ENCODE assay signal across 20 cellular contexts in genomic region chr13:27110056-27110746, GRCh38.
"Had no signal": no experiment of that assay in that cellular context is flagged by ENCODE, and none has a peak within 500 bp of the region (broad histone marks: within the 10 kb centered on the region; RNA-seq: fewer than 3 reads in every experiment).

No MANE protein-coding gene starts in this region.

- H3K27me3 ChIP-seq: body of pancreas, esophagus muscularis mucosa, hepatocyte, left lung, pancreas, sigmoid colon, stomach, upper lobe of right lung had no signal

- H3K27ac ChIP-seq: body of pancreas, coronary artery, esophagus muscularis mucosa, hepatocyte, left lung, pancreas, sigmoid colon, stomach, thoracic aorta, upper lobe of right lung had no signal

- ATAC-seq: activated CD4-positive, alpha-beta T cell treated with anti-CD3 and anti-CD28 coated beads for 36 hours; activated naive CD4-positive, alpha-beta T cell treated with anti-CD3 and anti-CD28 coated beads, Interleukin-2, amount 50 U/mL, for 72 hours; activated T-cell treated with anti-CD3 and anti-CD28 coated beads, Interleukin-2, amount 50 U/mL, for 4 hours; body of pancreas; left lung; mucosa of descending colon; naive thymus-derived CD8-positive, alpha-beta T cell; upper lobe of right lung had no signal

- H3K4me2 ChIP-seq: hepatocyte had no signal

- H3K4me1 ChIP-seq: body of pancreas, left lung, pancreas, upper lobe of right lung had no signal

- DNase-seq: activated CD4-positive, alpha-beta memory T cell treated with anti-CD3 and anti-CD28 coated beads for 36 hours; activated CD4-positive, alpha-beta T cell treated with anti-CD3 and anti-CD28 coated beads for 36 hours; activated effector memory CD4-positive, alpha-beta T cell treated with anti-CD3 and anti-CD28 coated beads, Interleukin-2, amount 50 U/mL, for 16 hours; activated T-cell treated with anti-CD3 and anti-CD28 coated beads, Interleukin-2, amount 50 U/mL, for 4 hours; amygdala; body of pancreas; left lung; mucosa of descending colon; naive thymus-derived CD8-positive, alpha-beta T cell; pancreas; sigmoid colon; stimulated activated CD4-positive, alpha-beta T cell treated with anti-CD3 and anti-CD28 coated beads, Interleukin-2, amount 100 ng/mL, for 24 hours; stomach; upper lobe of right lung had no signal

- H3K27ac Mint-ChIP-seq: activated CD4-positive, alpha-beta memory T cell treated with anti-CD3 and anti-CD28 coated beads for 36 hours; activated CD4-positive, alpha-beta T cell treated with anti-CD3 and anti-CD28 coated beads for 36 hours; activated naive CD4-positive, alpha-beta T cell treated with anti-CD3 and anti-CD28 coated beads, Interleukin-2, amount 50 U/mL, for 72 hours had no signal

- H3K4me3 ChIP-seq: body of pancreas, coronary artery, esophagus muscularis mucosa, hepatocyte, left lung, mucosa of descending colon, pancreas, sigmoid colon, stomach, thoracic aorta, upper lobe of right lung had no signal

- H3K36me3 ChIP-seq: pancreas, thoracic aorta had no signal

- H3K9me3 ChIP-seq: body of pancreas, esophagus muscularis mucosa, left lung, mucosa of descending colon, sigmoid colon, stomach, thoracic aorta, upper lobe of right lung had no signal

- H2AFZ ChIP-seq: hepatocyte had no signal

- H3K4me3 Mint-ChIP-seq: activated CD4-positive, alpha-beta memory T cell treated with anti-CD3 and anti-CD28 coated beads for 36 hours; activated CD4-positive, alpha-beta T cell treated with anti-CD3 and anti-CD28 coated beads for 36 hours; activated T-cell treated with anti-CD3 and anti-CD28 coated beads, Interleukin-2, amount 50 U/mL, for 4 hours; central memory CD8-positive, alpha-beta T cell; naive thymus-derived CD8-positive, alpha-beta T cell had no signal

- H3K27me3 Mint-ChIP-seq: activated CD4-positive, alpha-beta memory T cell treated with anti-CD3 and anti-CD28 coated beads for 36 hours; activated CD4-positive, alpha-beta T cell treated with anti-CD3 and anti-CD28 coated beads for 36 hours; central memory CD8-positive, alpha-beta T cell; naive thymus-derived CD8-positive, alpha-beta T cell had no signal

- H3K9me3 Mint-ChIP-seq: activated CD4-positive, alpha-beta memory T cell treated with anti-CD3 and anti-CD28 coated beads for 36 hours; activated naive CD4-positive, alpha-beta T cell treated with anti-CD3 and anti-CD28 coated beads, Interleukin-2, amount 50 U/mL, for 72 hours; activated T-cell treated with anti-CD3 and anti-CD28 coated beads, Interleukin-2, amount 50 U/mL, for 4 hours; central memory CD8-positive, alpha-beta T cell; naive thymus-derived CD8-positive, alpha-beta T cell had no signal
